ENCODE assay signal across 7 cellular contexts in the genomic region with DNA sequence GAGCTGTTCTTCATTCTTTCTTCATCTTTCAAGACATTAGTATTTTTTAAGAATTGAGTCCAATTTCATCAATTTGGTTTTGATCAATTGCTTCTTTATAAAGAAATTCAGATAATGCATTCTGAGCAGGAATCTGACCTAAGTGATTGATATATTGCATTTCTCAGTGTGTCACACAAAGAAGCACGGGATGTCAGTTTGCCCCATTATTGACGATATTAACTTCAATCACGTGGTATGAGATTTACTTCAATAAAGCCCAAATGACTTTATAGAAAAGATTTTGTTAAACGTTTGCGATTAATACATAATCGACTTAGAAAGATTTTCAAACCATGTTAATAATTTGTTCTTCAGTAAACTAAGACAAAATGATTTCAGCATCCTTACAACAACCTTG.
"Had no signal": no experiment of that assay in that cellular context is flagged by ENCODE, and none has a peak within 500 bp of the region (broad histone marks: within the 10 kb centered on the region; RNA-seq: fewer than 3 reads in every experiment).

No MANE protein-coding gene starts in this region.

- ATAC-seq: GM12878 had no signal

- H3K4me3 ChIP-seq: GM12878 had no signal

- FAIRE-seq: GM12878, GM12891, GM12892, GM18507, GM19239 had no signal

- DNase-seq: GDM1, GF-D8 had no signal
